ENCODE assay signal across 19 cellular contexts in the genomic region with DNA sequence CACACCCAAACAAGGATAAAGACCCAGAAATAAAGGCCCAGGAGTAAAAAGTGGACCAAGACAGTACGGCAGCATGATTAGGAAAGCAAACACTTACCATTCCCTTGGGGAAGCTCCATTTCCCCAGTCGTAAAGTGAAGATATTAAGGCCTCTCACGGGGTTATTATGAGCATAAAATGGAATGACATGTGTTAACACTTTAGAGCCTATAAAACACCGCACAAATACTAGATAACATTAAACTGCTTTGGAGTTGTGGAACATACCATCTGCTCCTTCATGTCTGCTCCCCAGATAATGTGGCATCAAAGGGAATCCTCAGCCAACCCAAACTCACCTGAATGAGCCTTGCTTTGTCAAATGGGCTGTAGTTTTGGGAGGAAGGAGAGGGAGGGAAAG. TPM values are rescaled to one million over a fixed set of nuclear protein-coding genes. Genes with fewer than 3 reads are reported as not detected.
"Had no signal": no experiment of that assay in that cellular context is flagged by ENCODE, and none has a peak within 500 bp of the region (broad histone marks: within the 10 kb centered on the region; RNA-seq: fewer than 3 reads in every experiment).

No MANE protein-coding gene starts in this region.

- ATAC-seq: foreskin keratinocyte; lower lobe of right lung; natural killer cell treated with Interleukin-12 subunit alpha and Interleukin-12 subunit beta and Interleukin-15 and Interleukin-18, amount 100 ng/mL, for 72 hours; right cardiac atrium had no signal

- DNase-seq: effector CD4-positive, alpha-beta T cell; endodermal cell; erythroblast; foreskin keratinocyte; immature natural killer cell; left ventricle myocardium inferior; lower lobe of right lung; nucleus accumbens; ovary; right cardiac atrium; small intestine; stimulated activated CD4-positive, alpha-beta T cell treated with anti-CD3 and anti-CD28 coated beads, Interleukin-12 subunit alpha, Interleukin-12 subunit beta, amount 100 ng/mL, for 4 hours; stimulated activated naive CD4-positive, alpha-beta T cell; stomach; substantia nigra; transverse colon had no signal

- FAIRE-seq: endothelial cell of umbilical vein, keratinocyte, small intestine had no signal

RNA-seq across cellular contexts. Expression of gene ITLN2, which starts 8.9 kb away (rescaled TPM):
- polyA plus RNA-seq: foreskin keratinocyte, immature natural killer cell had no signal
